ENCODE assay signal across 10 cellular contexts in genomic region chr1:205669341-205670142, GRCh38. TPM values are rescaled to one million over a fixed set of nuclear protein-coding genes. Genes with fewer than 3 reads are reported as not detected.
DNase-seq lines count a peak whose midpoint lies in the region; ATAC-seq and TF ChIP-seq lines count a peak whose summit lies in the region.
"Had no signal": no experiment of that assay in that cellular context is flagged by ENCODE, and none has a peak within 500 bp of the region (broad histone marks: within the 10 kb centered on the region; RNA-seq: fewer than 3 reads in every experiment).

No MANE protein-coding gene starts in this region.

- TF ChIP-seq CTCF in GM13977 (IDR thresholded peaks at IDR 0.05; ENCODE audit: extremely low read depth, insufficient read depth, missing control alignments) (no peak), left ventricle myocardium inferior (IDR thresholded peaks at IDR 0.05; ENCODE audit: borderline replicate concordance) (no peak)

- H3K4me3 ChIP-seq in left ventricle myocardium inferior: no peak overlapping the region
- H3K4me3 ChIP-seq: thoracic aorta had no signal

- H3K4me1 ChIP-seq in left ventricle myocardium inferior: peaks cover 41% of the 10 kb centered on the region

- no peaks in the 10 kb centered on the region for H3K27me3 ChIP-seq in left ventricle myocardium inferior (ENCODE audit: low read depth)

- peak overlapping the region; percentile 87 for H3K27ac ChIP-seq in cingulate gyrus (ENCODE audit: low read depth, low read length)
- no peak overlapping the region for H3K27ac ChIP-seq in left ventricle myocardium inferior (replicated peaks)
- H3K27ac ChIP-seq: HL-60, thoracic aorta had no signal

- no peaks in the 10 kb centered on the region for H3K36me3 ChIP-seq in left ventricle myocardium inferior
- H3K36me3 ChIP-seq: thoracic aorta had no signal

- intact Hi-C loops in left ventricle myocardium inferior (cut with micrococcal nuclease): no loop called here

- DNase-seq in GM13977 (ENCODE audit: low spot score): peak; percentile 70
- DNase-seq in nucleus accumbens (lab: John Stamatoyannopoulos, UW): peak in 38 of 56 donors; percentile 14 to 85 (median 54)
- no peak for DNase-seq in dermis blood vessel endothelial cell
- no peak for DNase-seq in left ventricle myocardium inferior
- no peak for DNase-seq in effector CD8-positive, alpha-beta T cell (lab: John Stamatoyannopoulos, UW)

- in situ Hi-C loops in GM13977 (cut with MboI; ENCODE audit: low pct_unique_long_range_greater_than_20kb, low sequenced_read_pairs, unreplicated experiment): loop anchor here (5.0 to 10.0 kb wide), 2 partner anchors 38 to 145 kb away; no protein-coding TSS in a partner anchor

- peak; percentile 32 for ATAC-seq in HG02798 (IDR thresholded peaks at IDR 0.05; ENCODE audit: poor library complexity, unreplicated experiment)
- no peak for ATAC-seq in HG03469 (IDR thresholded peaks at IDR 0.05; ENCODE audit: unreplicated experiment)

- H3K9me3 ChIP-seq in left ventricle myocardium inferior (replicated peaks): no peaks in the 10 kb centered on the region
- H3K9me3 ChIP-seq: thoracic aorta had no signal

RNA-seq across cellular contexts. Expression of gene SLC45A3, which starts 10.8 kb away (rescaled TPM):
- total RNA-seq in dermis blood vessel endothelial cell (23.7 and 34.9 TPM in 2 replicates), left ventricle myocardium inferior (5.2 TPM)

RNA-seq across cellular contexts. Expression of gene ELK4, which starts 37.7 kb away (rescaled TPM):
- total RNA-seq in dermis blood vessel endothelial cell (33.4 and 65.3 TPM in 2 replicates), left ventricle myocardium inferior (36.3 TPM)

Comparison
In these comparisons a context has a peak if more than half of its experiments do, and no peak if none do; other contexts are left out.
1. DNase-seq: peak in GM13977 (single experiment) and nucleus accumbens (38 of 56); none in dermis blood vessel endothelial cell (single experiment), left ventricle myocardium inferior (single experiment) and effector CD8-positive, alpha-beta T cell (single experiment).